In genomic region chr9:127790094-127790855, GRCh38 we compare ENCODE assay signal across 19 cellular contexts. TPM values are rescaled to one million over a fixed set of nuclear protein-coding genes. Genes with fewer than 3 reads are reported as not detected.
DNase-seq lines count a peak whose midpoint lies in the region; ATAC-seq, FAIRE-seq and TF ChIP-seq lines count a peak whose summit lies in the region.
"Had no signal": no experiment of that assay in that cellular context is flagged by ENCODE, and none has a peak within 500 bp of the region (broad histone marks: within the 10 kb centered on the region; RNA-seq: fewer than 3 reads in every experiment).

No MANE protein-coding gene starts in this region.

- peaks cover 21% of the 10 kb centered on the region for H3K4me1 ChIP-seq in CD8-positive, alpha-beta T cell (ENCODE audit: insufficient read depth, low read length)
- H3K4me1 ChIP-seq in GM12878 (ENCODE audit: control insufficient read depth, insufficient read depth, low read length) = peaks cover 10% of the 10 kb centered on the region; the same call in 1 of the 2 replicates

- no peak for TF ChIP-seq EP300 in GM12878 (IDR thresholded peaks at IDR 0.05; ENCODE audit: borderline replicate concordance in 1 of 2, control insufficient read depth in 1 of 2, low read depth in 2 of 2, low read length in 2 of 2)

- RAD21 ChIA-PET in GM12878 (lab: Charles Lee; ENCODE audit: unreplicated experiment) = no interaction called here

- POLR2A ChIA-PET in activated CD4-positive, alpha-beta T cell treated with anti-CD3 and anti-CD28 coated beads, Interleukin-2, amount 10 ng/mL, durations not matched to agents 7 days and 5 days (lab: Charles Lee) = interaction anchor here (0.7 kb wide), 1 partner anchor 122 kb away, joined by 4 read pairs; no protein-coding TSS in a partner anchor
- POLR2A ChIA-PET in CD8-positive, alpha-beta T cell (lab: Charles Lee) = no interaction called here
- POLR2A ChIA-PET in GM12878 (lab: Charles Lee) = no interaction called here

- CTCF ChIA-PET in activated CD4-positive, alpha-beta T cell treated with anti-CD3 and anti-CD28 coated beads, Interleukin-2, amount 10 ng/mL, durations not matched to agents 7 days and 5 days (lab: Charles Lee) = no interaction called here
- CTCF ChIA-PET in CD8-positive, alpha-beta T cell (lab: Charles Lee) = interaction anchor here (5.8 to 8.5 kb wide), 2 partner anchors 78 to 131 kb away, joined by 29 to 85 read pairs; no protein-coding TSS in a partner anchor
- CTCF ChIA-PET in GM12878 (lab: Yijun Ruan, JAX) = interaction anchor here (0.9 kb wide), 1 partner anchor 125 kb away, joined by 3 read pairs; no protein-coding TSS in a partner anchor

- no peak for TF ChIP-seq RAD21 in GM12878 (IDR thresholded peaks at IDR 0.05; ENCODE audit: insufficient read depth, low read depth, low read length)

- H3K36me3 Mint-ChIP-seq in activated CD4-positive, alpha-beta T cell treated with anti-CD3 and anti-CD28 coated beads, Interleukin-2, amount 10 ng/mL, durations not matched to agents 7 days and 5 days (ENCODE audit: low read depth) = peaks cover 49% of the 10 kb centered on the region
- peaks cover 56% of the 10 kb centered on the region for H3K36me3 Mint-ChIP-seq in CD8-positive, alpha-beta T cell
- H3K36me3 Mint-ChIP-seq in neural crest cell (ENCODE audit: low read depth) = peaks cover 16% of the 10 kb centered on the region

- in situ Hi-C loops in GM12878 (cut with MboI) = no loop called here

- no peak overlapping the region for H3K9ac ChIP-seq in GM12878 (ENCODE audit: control insufficient read depth, insufficient read depth, low read length)

- H3K36me3 ChIP-seq in CD8-positive, alpha-beta T cell (ENCODE audit: insufficient read depth, low read length) = peaks cover 43% of the 10 kb centered on the region
- H3K36me3 ChIP-seq in GM12878 (ENCODE audit: control insufficient read depth in 2 of 2, insufficient read depth in 2 of 2, low read length in 1 of 2) = peaks cover 28 to 39% of the 10 kb centered on the region in 2 experiments

- peak overlapping the region; percentile 6 for H3K27ac Mint-ChIP-seq in activated CD4-positive, alpha-beta T cell treated with anti-CD3 and anti-CD28 coated beads, Interleukin-2, amount 10 ng/mL, durations not matched to agents 7 days and 5 days
- peak overlapping the region; percentile 57 for H3K27ac Mint-ChIP-seq in CD8-positive, alpha-beta T cell
- no peak overlapping the region for H3K27ac Mint-ChIP-seq in neural crest cell (ENCODE audit: unreplicated experiment)

- no peaks in the 10 kb centered on the region for H3K9me3 Mint-ChIP-seq in activated CD4-positive, alpha-beta T cell treated with anti-CD3 and anti-CD28 coated beads, Interleukin-2, amount 10 ng/mL, durations not matched to agents 7 days and 5 days
- H3K9me3 Mint-ChIP-seq in CD8-positive, alpha-beta T cell = no peaks in the 10 kb centered on the region
- H3K9me3 Mint-ChIP-seq in neural crest cell = no peaks in the 10 kb centered on the region

- no peak overlapping the region for H2AFZ ChIP-seq in GM12878 (ENCODE audit: control insufficient read depth, low read depth, low read length)

- FAIRE-seq in GM12878 (lab: Jason Lieb, UNC) = no peak
- FAIRE-seq: A549 had no signal

- H3K4me3 ChIP-seq in CD8-positive, alpha-beta T cell (ENCODE audit: low read depth, low read length) = no peak overlapping the region
- no peak overlapping the region for H3K4me3 ChIP-seq in GM12878
- H3K4me3 ChIP-seq: A549, sigmoid colon, SK-N-MC, upper lobe of right lung had no signal

- BruUV-seq in GM12878 (replicated peaks; lab: Mats Ljungman, UMichigan) = no TSS peak

- SMC1A ChIA-PET in GM12878 (lab: Charles Lee; ENCODE audit: uncharacterized antibody, unreplicated experiment) = interaction anchor here (1.7 kb wide), 1 partner anchor 15 kb away, joined by 3 read pairs; no protein-coding TSS in a partner anchor

- TF ChIP-seq CTCF in CD8-positive, alpha-beta T cell (IDR thresholded peaks at IDR 0.05) = no peak
- TF ChIP-seq CTCF in GM12878 (IDR thresholded peaks at IDR 0.05 in 2 of 3, conservative IDR thresholded peaks at IDR 0.05 in 1 of 3; ENCODE audit: control insufficient read depth in 2 of 3, extremely low read depth in 1 of 3, insufficient read depth in 1 of 3, low read depth in 3 of 3, low read length in 3 of 3) (no peak), neural crest cell (conservative IDR thresholded peaks at IDR 0.05) (no peak)

- peaks cover 15% of the 10 kb centered on the region for H4K20me1 ChIP-seq in GM12878 (ENCODE audit: control insufficient read depth, insufficient read depth)

- intact Hi-C loops in CD8-positive, alpha-beta T cell (cut with DNase I, micrococcal nuclease) = no loop called here
- intact Hi-C loops in GM12878 (cut with micrococcal nuclease; ENCODE audit: unreplicated experiment) = no loop called here

- no peaks in the 10 kb centered on the region for H3K27me3 Mint-ChIP-seq in activated CD4-positive, alpha-beta T cell treated with anti-CD3 and anti-CD28 coated beads, Interleukin-2, amount 10 ng/mL, durations not matched to agents 7 days and 5 days
- H3K27me3 Mint-ChIP-seq in CD8-positive, alpha-beta T cell (ENCODE audit: low read depth) = no peaks in the 10 kb centered on the region
- no peaks in the 10 kb centered on the region for H3K27me3 Mint-ChIP-seq in neural crest cell (ENCODE audit: low read depth)

- 0 out of 2 replicates have a peak, but pooled peaks have one; percentile 43 for TF ChIP-seq POLR2A in GM12878 (IDR thresholded peaks at IDR 0.05; ENCODE audit: low read depth, low read length)

- H3K27ac ChIP-seq in CD8-positive, alpha-beta T cell (ENCODE audit: low read depth, low read length) = no peak overlapping the region
- no peak overlapping the region for H3K27ac ChIP-seq in GM12878 (ENCODE audit: control insufficient read depth, insufficient read depth)
- H3K27ac ChIP-seq: A549, epithelial cell of prostate, neutrophil, sigmoid colon, SK-N-MC, upper lobe of right lung had no signal

- peaks cover 34% of the 10 kb centered on the region for H3K79me2 ChIP-seq in GM12878 (ENCODE audit: control insufficient read depth, insufficient read depth, low read length)

- WGBS in GM12878 (ENCODE audit: insufficient coverage, insufficient replicate concordance, low lambda C conversion rate, missing lambda C conversion rate) = 89% methylated on average over 9 of the region's 9 CpGs

- H3K4me1 Mint-ChIP-seq in activated CD4-positive, alpha-beta T cell treated with anti-CD3 and anti-CD28 coated beads, Interleukin-2, amount 10 ng/mL, durations not matched to agents 7 days and 5 days = peaks cover 35% of the 10 kb centered on the region
- peaks cover 22% of the 10 kb centered on the region for H3K4me1 Mint-ChIP-seq in CD8-positive, alpha-beta T cell (ENCODE audit: low read depth)
- peaks cover 15% of the 10 kb centered on the region for H3K4me1 Mint-ChIP-seq in neural crest cell

- no peak overlapping the region for H3K4me2 ChIP-seq in GM12878 (ENCODE audit: control insufficient read depth, insufficient read depth)
- H3K4me2 ChIP-seq: A549 had no signal

- no peak for DNase-seq in activated CD4-positive, alpha-beta T cell treated with anti-CD3 and anti-CD28 coated beads, Interleukin-2, amount 10 ng/mL, durations not matched to agents 7 days and 5 days
- no peak for DNase-seq in activated CD4-positive, alpha-beta T cell treated with anti-CD3 and anti-CD28 coated beads for 1 hour
- no peak for DNase-seq in CD8-positive, alpha-beta T cell
- DNase-seq in GM12878 (ENCODE audit: low read depth, low spot score) (no peak), neural crest cell (ENCODE audit: low read depth, low spot score) (no peak), NOMO-1 treated with DMSO at 0.1 percent for 48 hours (lab: John Stamatoyannopoulos, UW; ENCODE audit: unreplicated experiment) (no peak), NCI-H748 treated with DMSO at 0.1 percent for 48 hours (lab: John Stamatoyannopoulos, UW) (no peak)
- DNase-seq: NCI-H2081; NCI-H524 treated with DMSO at 0.1 percent for 48 hours; PC-3; sigmoid colon; stimulated activated CD4-positive, alpha-beta T cell treated with anti-CD3 and anti-CD28 coated beads, Interleukin-4, amount 100 ng/mL, for 1 hour; upper lobe of right lung had no signal

- no peak overlapping the region for H3K4me3 Mint-ChIP-seq in activated CD4-positive, alpha-beta T cell treated with anti-CD3 and anti-CD28 coated beads, Interleukin-2, amount 10 ng/mL, durations not matched to agents 7 days and 5 days
- H3K4me3 Mint-ChIP-seq in CD8-positive, alpha-beta T cell = no peak overlapping the region
- peak overlapping the region; percentile 77 for H3K4me3 Mint-ChIP-seq in neural crest cell

- ATAC-seq in CD8-positive, alpha-beta T cell = no peak
- no peak for ATAC-seq in GM12878
- ATAC-seq in GM21367 (IDR thresholded peaks at IDR 0.05; ENCODE audit: unreplicated experiment) = no peak
- ATAC-seq: A549, HCT116, PC-3, upper lobe of right lung had no signal

- no peaks in the 10 kb centered on the region for H3K27me3 ChIP-seq in CD8-positive, alpha-beta T cell (ENCODE audit: insufficient read depth, low read length)
- H3K27me3 ChIP-seq in GM12878 (replicated peaks in 1 of 2; ENCODE audit: control insufficient read depth in 2 of 2, insufficient read depth in 2 of 2, low read length in 1 of 2) = no peaks in the 10 kb centered on the region
- H3K27me3 ChIP-seq: neutrophil, sigmoid colon, upper lobe of right lung had no signal

- no peaks in the 10 kb centered on the region for H3K9me3 ChIP-seq in CD8-positive, alpha-beta T cell (ENCODE audit: low read length)
- no peaks in the 10 kb centered on the region for H3K9me3 ChIP-seq in GM12878 (replicated peaks; ENCODE audit: control insufficient read depth, insufficient read depth, low read length)
- H3K9me3 ChIP-seq: A549, neutrophil, sigmoid colon, upper lobe of right lung had no signal

RNA-seq across cellular contexts. Expression of gene CDK9, which starts 4.4 kb away (rescaled TPM):
- 100 to 1,000 TPM in 1 of 2 experiments, 10 to 100 TPM in 1; 99.4 to 110 TPM for total RNA-seq in activated CD4-positive, alpha-beta T cell treated with anti-CD3 and anti-CD28 coated beads, Interleukin-2, amount 10 ng/mL, durations not matched to agents 7 days and 5 days
- total RNA-seq in CD8-positive, alpha-beta T cell = 100 to 1,000 TPM; 116 to 120 TPM
- 59.1 and 66.1 TPM in 2 replicates for total RNA-seq in GM12878 (2013; cell fraction: nucleolus; rRNA removed)
- total RNA-seq in GM12878 (2014; rRNA removed) (33.6 and 34.3 TPM in 2 replicates), GM12878 (2014; rRNA removed; fragmentation: Illumina TruSeq; extraction: Trizol) (24.5 and 25.2 TPM in 2 replicates), GM12878 (2021) (86.3 and 92.6 TPM in 2 replicates), neural crest cell (77.0 and 84.8 TPM in 2 replicates)
- 20.6 TPM for polyA plus RNA-seq in GM12878 (2011; ENCODE audit: low read depth)
- polyA plus RNA-seq in GM12878 (2011; rRNA removed) (30.3 and 46.5 TPM in 2 replicates), GM12878 (2014; fragmentation: Illumina TruSeq; extraction: Trizol) (41.7 and 57.0 TPM in 2 replicates), GM12878 (2014; fragmentation: Nextera tagmentation; extraction: Ambion mirVana) (1 to 10 TPM; 7.3 to 9.6 TPM), GM12878 (2014; rRNA removed) (56.7 and 59.9 TPM in 2 replicates), GM12878 (2016; fragmentation: Nextera tagmentation; extraction: Ambion mirVana) (10 to 100 TPM; 80.9 to 85.5 TPM)
- 51.1 and 55.6 TPM in 2 replicates for polyA plus RNA-seq in GM12878 (2011; cell fraction: cytosol; rRNA removed)
- 219 and 246 TPM in 2 replicates for polyA plus RNA-seq in GM12878 (2011; cell fraction: nucleus; rRNA removed)
- 44.8 and 52.0 TPM in 2 replicates for polyA plus RNA-seq in GM12878 (2012)
- polyA minus RNA-seq in GM12878 (2011; rRNA and poly(A)+ RNA removed) = 59.7 and 75.9 TPM in 2 replicates
- polyA minus RNA-seq in GM12878 (2011; cell fraction: cytosol; rRNA and poly(A)+ RNA removed) = 26.9 TPM in 2 replicates
- 35.4 and 52.2 TPM in 2 replicates for polyA minus RNA-seq in GM12878 (2011; cell fraction: nucleus; rRNA and poly(A)+ RNA removed)

RNA-seq across cellular contexts. Expression of gene SH2D3C, which starts 11.8 kb away (rescaled TPM):
- 10 to 100 TPM; 67.9 to 71.4 TPM for total RNA-seq in activated CD4-positive, alpha-beta T cell treated with anti-CD3 and anti-CD28 coated beads, Interleukin-2, amount 10 ng/mL, durations not matched to agents 7 days and 5 days
- 1 to 10 TPM; 5.9 to 6.4 TPM for total RNA-seq in CD8-positive, alpha-beta T cell
- 28.6 and 33.2 TPM in 2 replicates for total RNA-seq in GM12878 (2013; cell fraction: nucleolus; rRNA removed)
- total RNA-seq in GM12878 (2014; rRNA removed) (16.1 and 19.0 TPM in 2 replicates), GM12878 (2014; rRNA removed; fragmentation: Illumina TruSeq; extraction: Trizol) (8.4 and 9.0 TPM in 2 replicates), GM12878 (2021) (21.0 and 23.5 TPM in 2 replicates), neural crest cell (6.0 and 7.2 TPM in 2 replicates)
- polyA plus RNA-seq in GM12878 (2011; ENCODE audit: low read depth) = 11.2 TPM
- polyA plus RNA-seq in GM12878 (2011; rRNA removed) (3.2 and 13.5 TPM in 2 replicates), GM12878 (2014; fragmentation: Illumina TruSeq; extraction: Trizol) (4.4 and 11.6 TPM in 2 replicates), GM12878 (2014; fragmentation: Nextera tagmentation; extraction: Ambion mirVana) (1 to 10 TPM; 1.2 to 1.9 TPM), GM12878 (2014; rRNA removed) (19.5 and 25.2 TPM in 2 replicates), GM12878 (2016; fragmentation: Nextera tagmentation; extraction: Ambion mirVana) (10 to 100 TPM; 20.7 to 23.2 TPM)
- polyA plus RNA-seq in GM12878 (2011; cell fraction: cytosol; rRNA removed) = 18.5 and 20.4 TPM in 2 replicates
- polyA plus RNA-seq in GM12878 (2011; cell fraction: nucleus; rRNA removed) = 32.4 and 46.4 TPM in 2 replicates
- polyA plus RNA-seq in GM12878 (2012) = 17.4 and 22.8 TPM in 2 replicates
- polyA minus RNA-seq in GM12878 (2011; rRNA and poly(A)+ RNA removed) = 30.6 and 32.1 TPM in 2 replicates
- 13.5 and 19.3 TPM in 2 replicates for polyA minus RNA-seq in GM12878 (2011; cell fraction: cytosol; rRNA and poly(A)+ RNA removed)
- 10.2 and 18.5 TPM in 2 replicates for polyA minus RNA-seq in GM12878 (2011; cell fraction: nucleus; rRNA and poly(A)+ RNA removed)

RNA-seq across cellular contexts. Expression of gene FPGS, which starts 12.4 kb away (rescaled TPM):
- total RNA-seq in activated CD4-positive, alpha-beta T cell treated with anti-CD3 and anti-CD28 coated beads, Interleukin-2, amount 10 ng/mL, durations not matched to agents 7 days and 5 days = 10 to 100 TPM; 66.7 to 78.1 TPM
- 10 to 100 TPM; 91.9 to 95.3 TPM for total RNA-seq in CD8-positive, alpha-beta T cell
- total RNA-seq in GM12878 (2013; cell fraction: nucleolus; rRNA removed) = 131 and 132 TPM in 2 replicates
- total RNA-seq in GM12878 (2014; rRNA removed) = 62.8 and 79.6 TPM in 2 replicates
- total RNA-seq in GM12878 (2014; rRNA removed; fragmentation: Illumina TruSeq; extraction: Trizol) = 43.3 and 44.4 TPM in 2 replicates
- 89.3 and 98.3 TPM in 2 replicates for total RNA-seq in GM12878 (2021)
- 30.5 TPM for polyA plus RNA-seq in GM12878 (2011; ENCODE audit: low read depth)
- polyA plus RNA-seq in GM12878 (2011; rRNA removed) = 34.1 and 64.4 TPM in 2 replicates
- polyA plus RNA-seq in GM12878 (2011; cell fraction: cytosol; rRNA removed) = 91.2 and 99.0 TPM in 2 replicates
- polyA plus RNA-seq in GM12878 (2011; cell fraction: nucleus; rRNA removed) = 158 and 216 TPM in 2 replicates
- polyA plus RNA-seq in GM12878 (2012) = 47.6 and 62.7 TPM in 2 replicates
- polyA plus RNA-seq in GM12878 (2014; fragmentation: Illumina TruSeq; extraction: Trizol) = 49.0 and 81.2 TPM in 2 replicates
- 1 to 10 TPM; 1.2 to 8.2 TPM for polyA plus RNA-seq in GM12878 (2014; fragmentation: Nextera tagmentation; extraction: Ambion mirVana)
- 88.1 and 95.0 TPM in 2 replicates for polyA plus RNA-seq in GM12878 (2014; rRNA removed)
- polyA plus RNA-seq in GM12878 (2016; fragmentation: Nextera tagmentation; extraction: Ambion mirVana) = 100 to 1,000 TPM; 112 to 127 TPM
- 61.6 and 82.1 TPM in 2 replicates for polyA minus RNA-seq in GM12878 (2011; rRNA and poly(A)+ RNA removed)
- 29.7 and 45.3 TPM in 2 replicates for polyA minus RNA-seq in GM12878 (2011; cell fraction: cytosol; rRNA and poly(A)+ RNA removed)
- 25.9 and 46.4 TPM in 2 replicates for polyA minus RNA-seq in GM12878 (2011; cell fraction: nucleus; rRNA and poly(A)+ RNA removed)
- total RNA-seq in neural crest cell = 64.6 and 69.9 TPM in 2 replicates

RNA-seq across cellular contexts. Expression of gene TOR2A, which starts 55.2 kb away (rescaled TPM):
- 10 to 100 TPM; 21.7 to 24.0 TPM for total RNA-seq in activated CD4-positive, alpha-beta T cell treated with anti-CD3 and anti-CD28 coated beads, Interleukin-2, amount 10 ng/mL, durations not matched to agents 7 days and 5 days
- 1 to 10 TPM; 4.7 to 5.3 TPM for total RNA-seq in CD8-positive, alpha-beta T cell
- total RNA-seq in GM12878 (2013; cell fraction: nucleolus; rRNA removed) = 3.9 and 6.5 TPM in 2 replicates
- total RNA-seq in GM12878 (2014; rRNA removed) = 7.8 and 12.6 TPM in 2 replicates
- 2.7 and 4.2 TPM in 2 replicates for total RNA-seq in GM12878 (2014; rRNA removed; fragmentation: Illumina TruSeq; extraction: Trizol)
- 11.5 and 11.6 TPM in 2 replicates for total RNA-seq in GM12878 (2021)
- polyA plus RNA-seq in GM12878 (2011; ENCODE audit: low read depth) = 2.6 TPM
- polyA plus RNA-seq in GM12878 (2011; rRNA removed) = 0.91 and 2.4 TPM in 2 replicates
- polyA plus RNA-seq in GM12878 (2011; cell fraction: cytosol; rRNA removed) = 6.6 and 11.0 TPM in 2 replicates
- 13.5 and 13.6 TPM in 2 replicates for polyA plus RNA-seq in GM12878 (2011; cell fraction: nucleus; rRNA removed)
- polyA plus RNA-seq in GM12878 (2012) = 6.7 and 8.2 TPM in 2 replicates
- 1.6 and 5.4 TPM in 2 replicates for polyA plus RNA-seq in GM12878 (2014; fragmentation: Illumina TruSeq; extraction: Trizol)
- 1 to 10 TPM in 1 of 2 experiments, under 1 TPM in 1; 0.52 to 1.6 TPM for polyA plus RNA-seq in GM12878 (2014; fragmentation: Nextera tagmentation; extraction: Ambion mirVana)
- polyA plus RNA-seq in GM12878 (2014; rRNA removed) = 14.3 and 17.4 TPM in 2 replicates
- polyA plus RNA-seq in GM12878 (2016; fragmentation: Nextera tagmentation; extraction: Ambion mirVana) = 10 to 100 TPM; 22.1 to 23.7 TPM
- polyA minus RNA-seq in GM12878 (2011; rRNA and poly(A)+ RNA removed) = 1.4 and 4.9 TPM in 2 replicates
- 2.7 and 4.3 TPM in 2 replicates for polyA minus RNA-seq in GM12878 (2011; cell fraction: cytosol; rRNA and poly(A)+ RNA removed)
- 5.1 and 8.0 TPM in 2 replicates for polyA minus RNA-seq in GM12878 (2011; cell fraction: nucleus; rRNA and poly(A)+ RNA removed)
- 25.7 and 27.4 TPM in 2 replicates for total RNA-seq in neural crest cell
